34 cellular contexts compared by ENCODE assay signal in the genomic region with DNA sequence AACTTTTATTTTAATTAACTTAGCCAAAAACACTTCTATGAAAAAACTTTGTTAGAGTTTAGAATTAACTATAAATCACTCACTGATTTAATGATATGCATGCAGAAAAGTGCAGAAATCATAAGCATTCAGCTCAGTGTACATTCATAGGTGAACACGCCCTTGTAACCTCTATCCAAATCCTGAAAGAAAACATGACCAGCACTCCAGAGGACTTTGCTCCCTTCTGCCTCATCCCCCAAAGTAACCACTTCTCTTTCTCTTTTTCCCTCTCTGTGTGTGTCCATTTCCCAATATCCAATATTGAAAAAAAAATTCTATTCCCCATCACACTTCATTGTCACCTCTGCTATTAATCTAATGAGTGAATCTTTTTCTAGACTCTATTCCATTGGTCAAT.
"Had no signal": no experiment of that assay in that cellular context is flagged by ENCODE, and none has a peak within 500 bp of the region (broad histone marks: within the 10 kb centered on the region; RNA-seq: fewer than 3 reads in every experiment).

No MANE protein-coding gene starts in this region.

- H3K4me1 ChIP-seq: adrenal gland, body of pancreas, esophagus muscularis mucosa, gastroesophageal sphincter had no signal

- H3K27ac ChIP-seq: adrenal gland, body of pancreas, esophagus muscularis mucosa, gastroesophageal sphincter, heart right ventricle, hepatocyte had no signal

- DNase-seq: activated CD4-positive, alpha-beta memory T cell treated with anti-CD3 and anti-CD28 coated beads for 36 hours; activated CD4-positive, alpha-beta T cell treated with anti-CD3 and anti-CD28 coated beads for 36 hours; activated CD4-positive, alpha-beta T cell treated with anti-CD3 and anti-CD28 coated beads, Interleukin-2, amount 10 ng/mL, durations not matched to agents 24 days and 14 days; activated CD4-positive, CD25-positive, alpha-beta regulatory T cell; activated CD4-positive, CD25-positive, alpha-beta regulatory T cell treated with anti-CD3 and anti-CD28 coated beads, Interleukin-2, amount 50 U/mL, for 72 hours; activated CD8-positive, alpha-beta memory T cell treated with anti-CD3 and anti-CD28 coated beads, Interleukin-2, amount 10 ng/mL, durations not matched to agents 7 days and 5 days; activated CD8-positive, alpha-beta memory T cell treated with anti-CD3 and anti-CD28 coated beads, Interleukin-2, amount 50 U/mL, for 4 hours; activated CD8-positive, alpha-beta T cell treated with anti-CD3 and anti-CD28 coated beads, Interleukin-2, amount 10 ng/mL, durations not matched to agents 7 days and 5 days; activated effector memory CD4-positive, alpha-beta T cell treated with anti-CD3 and anti-CD28 coated beads, Interleukin-2, amount 50 U/mL, for 16 hours; activated naive CD4-positive, alpha-beta T cell treated with anti-CD3 and anti-CD28 coated beads for 36 hours; activated naive CD8-positive, alpha-beta T cell treated with anti-CD3 and anti-CD28 coated beads for 36 hours; activated naive CD8-positive, alpha-beta T cell treated with anti-CD3 and anti-CD28 coated beads, Interleukin-2, amount 50 U/mL, for 24 hours; activated T-cell treated with anti-CD3 and anti-CD28 coated beads, Interleukin-2, amount 50 U/mL, for 1 hour; activated T-cell treated with anti-CD3 and anti-CD28 coated beads, Interleukin-2, amount 50 U/mL, for 48 hours; adrenal gland; amygdala; aorta; body of pancreas; caudate nucleus; cortex of kidney; dermis blood vessel endothelial cell; effector CD4-positive, alpha-beta T cell; effector memory CD8-positive, alpha-beta T cell; erythroblast; foreskin melanocyte; heart right ventricle; T1000 had no signal

- H2AFZ ChIP-seq: hepatocyte had no signal

- H3K27me3 Mint-ChIP-seq: activated CD4-positive, alpha-beta memory T cell treated with anti-CD3 and anti-CD28 coated beads for 36 hours; activated CD4-positive, alpha-beta T cell treated with anti-CD3 and anti-CD28 coated beads, Interleukin-2, amount 10 ng/mL, durations not matched to agents 24 days and 14 days; activated CD8-positive, alpha-beta memory T cell treated with anti-CD3 and anti-CD28 coated beads, Interleukin-2, amount 10 ng/mL, durations not matched to agents 7 days and 5 days; activated naive CD8-positive, alpha-beta T cell treated with anti-CD3 and anti-CD28 coated beads for 36 hours; activated naive CD8-positive, alpha-beta T cell treated with anti-CD3 and anti-CD28 coated beads, Interleukin-2, amount 50 U/mL, for 24 hours; effector memory CD8-positive, alpha-beta T cell had no signal

- H3K4me3 Mint-ChIP-seq: activated CD4-positive, alpha-beta memory T cell treated with anti-CD3 and anti-CD28 coated beads for 36 hours; activated CD4-positive, alpha-beta T cell treated with anti-CD3 and anti-CD28 coated beads for 36 hours; activated CD4-positive, alpha-beta T cell treated with anti-CD3 and anti-CD28 coated beads, Interleukin-2, amount 10 ng/mL, durations not matched to agents 24 days and 14 days; activated CD8-positive, alpha-beta memory T cell treated with anti-CD3 and anti-CD28 coated beads, Interleukin-2, amount 10 ng/mL, durations not matched to agents 7 days and 5 days; activated CD8-positive, alpha-beta T cell treated with anti-CD3 and anti-CD28 coated beads, Interleukin-2, amount 10 ng/mL, durations not matched to agents 7 days and 5 days; activated naive CD4-positive, alpha-beta T cell treated with anti-CD3 and anti-CD28 coated beads for 36 hours; activated naive CD4-positive, alpha-beta T cell treated with anti-CD3 and anti-CD28 coated beads, Interleukin-2, amount 50 U/mL, for 24 hours; activated naive CD8-positive, alpha-beta T cell treated with anti-CD3 and anti-CD28 coated beads for 36 hours; activated naive CD8-positive, alpha-beta T cell treated with anti-CD3 and anti-CD28 coated beads, Interleukin-2, amount 50 U/mL, for 24 hours; activated T-helper 1 cell treated with anti-CD3 and anti-CD28 coated beads, Interleukin-12 subunit alpha, Interleukin-12 subunit beta, Interleukin-2, Interleukin-4 antibody, amounts not matched to agents 30 ng/mL and 10 ng/mL and 1 ng/mL, durations not matched to agents 14 hours and 24 hours and 36 hours; effector memory CD8-positive, alpha-beta T cell; T-helper 2 cell treated with Interferon-gamma antibody and Interleukin-4, amounts not matched to agents 5 μg/mL and 100 μg/mL, for 36 hours had no signal

- H3K9me3 Mint-ChIP-seq: activated CD4-positive, alpha-beta memory T cell treated with anti-CD3 and anti-CD28 coated beads for 36 hours; activated CD4-positive, alpha-beta T cell treated with anti-CD3 and anti-CD28 coated beads, Interleukin-2, amount 10 ng/mL, durations not matched to agents 24 days and 14 days; activated naive CD4-positive, alpha-beta T cell treated with anti-CD3 and anti-CD28 coated beads for 36 hours; activated naive CD4-positive, alpha-beta T cell treated with anti-CD3 and anti-CD28 coated beads, Interleukin-2, amount 50 U/mL, for 24 hours; activated naive CD8-positive, alpha-beta T cell treated with anti-CD3 and anti-CD28 coated beads for 36 hours; activated naive CD8-positive, alpha-beta T cell treated with anti-CD3 and anti-CD28 coated beads, Interleukin-2, amount 50 U/mL, for 24 hours; activated T-helper 1 cell treated with anti-CD3 and anti-CD28 coated beads, Interleukin-12 subunit alpha, Interleukin-12 subunit beta, Interleukin-2, Interleukin-4 antibody, amounts not matched to agents 30 ng/mL and 10 ng/mL and 1 ng/mL, durations not matched to agents 14 hours and 24 hours and 36 hours; activated T-helper 2 cell treated with anti-CD3 and anti-CD28 coated beads, Interferon-gamma antibody, Interleukin-2, Interleukin-4, amounts not matched to agents 10 μg/mL and 5 μg/mL and 100 μg/mL, durations not matched to agents 14 hours and 24 hours and 36 hours; effector memory CD8-positive, alpha-beta T cell; T-helper 2 cell treated with Interferon-gamma antibody and Interleukin-4, amounts not matched to agents 5 μg/mL and 100 μg/mL, for 36 hours had no signal

- H3K4me3 ChIP-seq: adrenal gland, body of pancreas, esophagus muscularis mucosa, gastroesophageal sphincter, heart right ventricle, hepatocyte had no signal

- H3K4me2 ChIP-seq: hepatocyte had no signal

- H3K27me3 ChIP-seq: adrenal gland, body of pancreas, esophagus muscularis mucosa, gastroesophageal sphincter, heart right ventricle, hepatocyte had no signal

- H3K79me2 ChIP-seq: hepatocyte had no signal

- H3K36me3 ChIP-seq: adrenal gland, esophagus muscularis mucosa, gastroesophageal sphincter, heart right ventricle had no signal

- ATAC-seq: activated CD4-positive, alpha-beta T cell treated with anti-CD3 and anti-CD28 coated beads for 36 hours; activated CD8-positive, alpha-beta memory T cell treated with anti-CD3 and anti-CD28 coated beads, Interleukin-2, amount 10 ng/mL, durations not matched to agents 7 days and 5 days; activated CD8-positive, alpha-beta T cell treated with anti-CD3 and anti-CD28 coated beads, Interleukin-2, amount 10 ng/mL, durations not matched to agents 7 days and 5 days; activated naive CD8-positive, alpha-beta T cell treated with anti-CD3 and anti-CD28 coated beads, Interleukin-2, amount 50 U/mL, for 24 hours; body of pancreas; effector memory CD8-positive, alpha-beta T cell; gastroesophageal sphincter; heart right ventricle had no signal

- H3K9me3 ChIP-seq: adrenal gland, body of pancreas, esophagus muscularis mucosa, gastroesophageal sphincter, heart right ventricle had no signal

- H3K27ac Mint-ChIP-seq: activated CD4-positive, alpha-beta memory T cell treated with anti-CD3 and anti-CD28 coated beads for 36 hours; activated CD4-positive, alpha-beta T cell treated with anti-CD3 and anti-CD28 coated beads for 36 hours; activated CD4-positive, alpha-beta T cell treated with anti-CD3 and anti-CD28 coated beads, Interleukin-2, amount 10 ng/mL, durations not matched to agents 24 days and 14 days; activated CD8-positive, alpha-beta memory T cell treated with anti-CD3 and anti-CD28 coated beads, Interleukin-2, amount 10 ng/mL, durations not matched to agents 7 days and 5 days; activated CD8-positive, alpha-beta T cell treated with anti-CD3 and anti-CD28 coated beads, Interleukin-2, amount 10 ng/mL, durations not matched to agents 7 days and 5 days; activated naive CD4-positive, alpha-beta T cell treated with anti-CD3 and anti-CD28 coated beads for 36 hours; activated naive CD4-positive, alpha-beta T cell treated with anti-CD3 and anti-CD28 coated beads, Interleukin-2, amount 50 U/mL, for 24 hours; activated naive CD8-positive, alpha-beta T cell treated with anti-CD3 and anti-CD28 coated beads for 36 hours; activated naive CD8-positive, alpha-beta T cell treated with anti-CD3 and anti-CD28 coated beads, Interleukin-2, amount 50 U/mL, for 24 hours; activated T-helper 1 cell treated with anti-CD3 and anti-CD28 coated beads, Interleukin-12 subunit alpha, Interleukin-12 subunit beta, Interleukin-2, Interleukin-4 antibody, amounts not matched to agents 30 ng/mL and 10 ng/mL and 1 ng/mL, durations not matched to agents 14 hours and 24 hours and 36 hours; activated T-helper 2 cell treated with anti-CD3 and anti-CD28 coated beads, Interferon-gamma antibody, Interleukin-2, Interleukin-4, amounts not matched to agents 10 μg/mL and 5 μg/mL and 100 μg/mL, durations not matched to agents 14 hours and 24 hours and 36 hours; effector memory CD8-positive, alpha-beta T cell; T-helper 2 cell treated with Interferon-gamma antibody and Interleukin-4, amounts not matched to agents 5 μg/mL and 100 μg/mL, for 36 hours had no signal

- H3K4me1 Mint-ChIP-seq: activated CD4-positive, alpha-beta T cell treated with anti-CD3 and anti-CD28 coated beads for 36 hours; activated CD4-positive, alpha-beta T cell treated with anti-CD3 and anti-CD28 coated beads, Interleukin-2, amount 10 ng/mL, durations not matched to agents 24 days and 14 days; activated CD8-positive, alpha-beta memory T cell treated with anti-CD3 and anti-CD28 coated beads, Interleukin-2, amount 10 ng/mL, durations not matched to agents 7 days and 5 days; activated naive CD4-positive, alpha-beta T cell treated with anti-CD3 and anti-CD28 coated beads, Interleukin-2, amount 50 U/mL, for 24 hours; activated naive CD8-positive, alpha-beta T cell treated with anti-CD3 and anti-CD28 coated beads for 36 hours; activated naive CD8-positive, alpha-beta T cell treated with anti-CD3 and anti-CD28 coated beads, Interleukin-2, amount 50 U/mL, for 24 hours had no signal

- H3K36me3 Mint-ChIP-seq: activated CD4-positive, alpha-beta memory T cell treated with anti-CD3 and anti-CD28 coated beads for 36 hours; activated CD8-positive, alpha-beta memory T cell treated with anti-CD3 and anti-CD28 coated beads, Interleukin-2, amount 10 ng/mL, durations not matched to agents 7 days and 5 days; activated naive CD4-positive, alpha-beta T cell treated with anti-CD3 and anti-CD28 coated beads, Interleukin-2, amount 50 U/mL, for 24 hours; activated naive CD8-positive, alpha-beta T cell treated with anti-CD3 and anti-CD28 coated beads for 36 hours had no signal
